8 cellular contexts compared by ENCODE assay signal in genomic region chrX:110317820-110318663, GRCh38. TPM values are rescaled to one million over a fixed set of nuclear protein-coding genes. Genes with fewer than 3 reads are reported as not detected.
DNase-seq lines count a peak whose midpoint lies in the region; ATAC-seq and TF ChIP-seq lines count a peak whose summit lies in the region.

Gene AMMECR1 (minus strand): TSS chrX:110318085. CDS start chrX:110318071, 14 bp downstream.

- no peak within 1 kb of the TSS for H3K4me3 ChIP-seq in KMS-11 (IDR thresholded peaks at IDR 0.05; ENCODE audit: insufficient read depth, low read depth, low read length)
- peak within 1 kb of the TSS; percentile 84 to 89 for H3K4me3 ChIP-seq in Panc1 (ENCODE audit: low read depth in 2 of 2, low read length in 2 of 2)

- H3K27ac ChIP-seq in KMS-11 (peak within 1 kb of the TSS; percentile 93), Panc1 (ENCODE audit: low read length) (peak within 1 kb of the TSS; percentile 85)

- peak within 1 kb of the TSS; percentile 87 for H2AFZ ChIP-seq in KMS-11 (ENCODE audit: low read depth)

- ATAC-seq in GM21737 (IDR thresholded peaks at IDR 0.05; ENCODE audit: unreplicated experiment) (peak; percentile 73), Panc1 (peak; percentile 95)
- ATAC-seq in activated T-cell treated with anti-CD3 and anti-CD28 coated beads, Interleukin-2, amount 50 U/mL, for 72 hours (replicated peaks in 1 of 2) = peak; percentile 87 to 92
- peak; percentile 85 to 87 for ATAC-seq in naive thymus-derived CD8-positive, alpha-beta T cell
- ATAC-seq in stimulated activated memory B cell treated with anti-CD40 and anti-IgM and Interleukin-4, amounts not matched to agents 10 μg/mL and 1 μg/mL and 100 μg/mL, for 72 hours = peak; percentile 98

- in situ Hi-C loops in Panc1 (cut with HindIII; ENCODE audit: low pct_unique_long_range_greater_than_20kb, low sequenced_read_pairs) = no loop called here

- H3K9me3 ChIP-seq in Panc1 (ENCODE audit: control insufficient read depth, insufficient read depth, low read depth, low read length) = no peaks in the 10 kb centered on the region

- H3K27me3 ChIP-seq in KMS-11 (ENCODE audit: insufficient read depth, low read depth) (no peaks in the 10 kb centered on the region), Panc1 (ENCODE audit: control insufficient read depth, insufficient read depth, low read length) (peaks cover 11% of the 10 kb centered on the region; the same call in 1 of the 2 replicates)

- H3K4me1 Mint-ChIP-seq in activated T-cell treated with anti-CD3 and anti-CD28 coated beads, Interleukin-2, amount 50 U/mL, for 72 hours (ENCODE audit: low read depth) = peaks cover 19% of the 10 kb centered on the region
- H3K4me1 Mint-ChIP-seq in naive thymus-derived CD8-positive, alpha-beta T cell = peaks cover 9 to 44% (median 16%) of the 10 kb centered on the region in 4 donors
- peaks cover 9% of the 10 kb centered on the region for H3K4me1 Mint-ChIP-seq in stimulated activated memory B cell treated with anti-CD40 and anti-IgM and Interleukin-4, amounts not matched to agents 10 μg/mL and 1 μg/mL and 100 μg/mL, for 72 hours

- peaks cover 48% of the 10 kb centered on the region for H3K79me2 ChIP-seq in KMS-11 (ENCODE audit: insufficient read depth, low read depth)

- peaks cover 32% of the 10 kb centered on the region for H3K27me3 Mint-ChIP-seq in activated T-cell treated with anti-CD3 and anti-CD28 coated beads, Interleukin-2, amount 50 U/mL, for 72 hours (ENCODE audit: low read depth)
- no peaks in the 10 kb centered on the region for H3K27me3 Mint-ChIP-seq in naive thymus-derived CD8-positive, alpha-beta T cell
- no peaks in the 10 kb centered on the region for H3K27me3 Mint-ChIP-seq in stimulated activated memory B cell treated with anti-CD40 and anti-IgM and Interleukin-4, amounts not matched to agents 10 μg/mL and 1 μg/mL and 100 μg/mL, for 72 hours

- H3K9ac ChIP-seq in KMS-11 = peak within 1 kb of the TSS; percentile 95

- POLR2A ChIA-PET in Panc1 (lab: Charles Lee) = no interaction called here
- POLR2A ChIA-PET in naive thymus-derived CD8-positive, alpha-beta T cell (lab: Charles Lee) = interaction anchor here (1.1 to 2.8 kb wide), 4 partner anchors 47 to 585 kb away, joined by 3 to 9 read pairs (median 6); partner anchors contain the start of gene ACSL4

- H3K4me1 ChIP-seq in KMS-11 (ENCODE audit: low read depth, poor library complexity, severe bottlenecking) (peaks cover 31% of the 10 kb centered on the region), Panc1 (ENCODE audit: control insufficient read depth, insufficient read depth, low read length) (peaks cover 10% of the 10 kb centered on the region)

- no peaks in the 10 kb centered on the region for H4K20me1 ChIP-seq in KMS-11 (ENCODE audit: insufficient read depth)

- DNase-seq in DMS53 treated with DMSO at 0.1 percent for 48 hours (lab: John Stamatoyannopoulos, UW; ENCODE audit: unreplicated experiment) = peak; percentile 44
- DNase-seq in Panc1 (ENCODE audit: low read depth, low spot score) = no peak
- peak; percentile 81 to 82 for DNase-seq in activated T-cell treated with anti-CD3 and anti-CD28 coated beads, Interleukin-2, amount 50 U/mL, for 72 hours
- DNase-seq in fibroblast of gingiva (ENCODE audit: low read depth) = peak; percentile 81
- DNase-seq in naive thymus-derived CD8-positive, alpha-beta T cell = peak; percentile 71 to 88 (median 77)

- TF ChIP-seq CTCF in KMS-11 (conservative IDR thresholded peaks at IDR 0.05; ENCODE audit: low read depth, low read length) (no peak), Panc1 (IDR thresholded peaks at IDR 0.05) (no peak)

- peak within 1 kb of the TSS; percentile 95 for H3K4me2 ChIP-seq in KMS-11

- no peaks in the 10 kb centered on the region for H3K9me3 Mint-ChIP-seq in activated T-cell treated with anti-CD3 and anti-CD28 coated beads, Interleukin-2, amount 50 U/mL, for 72 hours
- no peaks in the 10 kb centered on the region for H3K9me3 Mint-ChIP-seq in naive thymus-derived CD8-positive, alpha-beta T cell
- H3K9me3 Mint-ChIP-seq in stimulated activated memory B cell treated with anti-CD40 and anti-IgM and Interleukin-4, amounts not matched to agents 10 μg/mL and 1 μg/mL and 100 μg/mL, for 72 hours = no peaks in the 10 kb centered on the region

- H3K36me3 Mint-ChIP-seq in activated T-cell treated with anti-CD3 and anti-CD28 coated beads, Interleukin-2, amount 50 U/mL, for 72 hours (ENCODE audit: insufficient read depth in 2 of 2) = no peaks in the 10 kb centered on the region
- no peaks in the 10 kb centered on the region for H3K36me3 Mint-ChIP-seq in naive thymus-derived CD8-positive, alpha-beta T cell
- H3K36me3 Mint-ChIP-seq in stimulated activated memory B cell treated with anti-CD40 and anti-IgM and Interleukin-4, amounts not matched to agents 10 μg/mL and 1 μg/mL and 100 μg/mL, for 72 hours = no peaks in the 10 kb centered on the region

- no TSS peak for BruUV-seq in Panc1 (replicated peaks; lab: Mats Ljungman, UMichigan)

- intact Hi-C loops in Panc1 (cut with micrococcal nuclease; ENCODE audit: unreplicated experiment) = loop anchor here (5.0 kb wide), 1 partner anchor 156 kb away; no protein-coding TSS in a partner anchor

- CTCF ChIA-PET in Panc1 (lab: Charles Lee) = no interaction called here

- peak within 1 kb of the TSS; percentile 92 to 93 for H3K4me3 Mint-ChIP-seq in activated T-cell treated with anti-CD3 and anti-CD28 coated beads, Interleukin-2, amount 50 U/mL, for 72 hours
- peak within 1 kb of the TSS; percentile 89 to 97 (median 91) for H3K4me3 Mint-ChIP-seq in naive thymus-derived CD8-positive, alpha-beta T cell
- peak within 1 kb of the TSS; percentile 100 for H3K4me3 Mint-ChIP-seq in stimulated activated memory B cell treated with anti-CD40 and anti-IgM and Interleukin-4, amounts not matched to agents 10 μg/mL and 1 μg/mL and 100 μg/mL, for 72 hours

- H3K36me3 ChIP-seq in KMS-11 (ENCODE audit: insufficient read depth) (no peaks in the 10 kb centered on the region), Panc1 (ENCODE audit: control insufficient read depth, insufficient read depth, low read length) (no peaks in the 10 kb centered on the region)

- peak within 1 kb of the TSS; percentile 90 for H3K27ac Mint-ChIP-seq in activated T-cell treated with anti-CD3 and anti-CD28 coated beads, Interleukin-2, amount 50 U/mL, for 72 hours
- peak within 1 kb of the TSS; percentile 64 to 98 (median 95) for H3K27ac Mint-ChIP-seq in naive thymus-derived CD8-positive, alpha-beta T cell
- peak within 1 kb of the TSS; percentile 99 for H3K27ac Mint-ChIP-seq in stimulated activated memory B cell treated with anti-CD40 and anti-IgM and Interleukin-4, amounts not matched to agents 10 μg/mL and 1 μg/mL and 100 μg/mL, for 72 hours

RNA-seq across cellular contexts. Expression of gene AMMECR1, which starts in this region (rescaled TPM):
- total RNA-seq in Panc1 (2021; ENCODE audit: unreplicated experiment) = 15.0 TPM
- polyA plus RNA-seq in Panc1 (2012; ENCODE audit: insufficient read length) = 7.5 TPM
- 10 to 100 TPM; 12.8 to 15.9 TPM for total RNA-seq in activated T-cell treated with anti-CD3 and anti-CD28 coated beads, Interleukin-2, amount 50 U/mL, for 72 hours
- 10 to 100 TPM in 1 of 2 experiments, 1 to 10 TPM in 1; 9.3 to 12.1 TPM for total RNA-seq in naive thymus-derived CD8-positive, alpha-beta T cell
- polyA plus RNA-seq in naive thymus-derived CD8-positive, alpha-beta T cell = 1 to 10 TPM; 4.7 to 6.6 (median 6.1) TPM
